ENCODE assay signal across 8 cellular contexts in the genomic region with DNA sequence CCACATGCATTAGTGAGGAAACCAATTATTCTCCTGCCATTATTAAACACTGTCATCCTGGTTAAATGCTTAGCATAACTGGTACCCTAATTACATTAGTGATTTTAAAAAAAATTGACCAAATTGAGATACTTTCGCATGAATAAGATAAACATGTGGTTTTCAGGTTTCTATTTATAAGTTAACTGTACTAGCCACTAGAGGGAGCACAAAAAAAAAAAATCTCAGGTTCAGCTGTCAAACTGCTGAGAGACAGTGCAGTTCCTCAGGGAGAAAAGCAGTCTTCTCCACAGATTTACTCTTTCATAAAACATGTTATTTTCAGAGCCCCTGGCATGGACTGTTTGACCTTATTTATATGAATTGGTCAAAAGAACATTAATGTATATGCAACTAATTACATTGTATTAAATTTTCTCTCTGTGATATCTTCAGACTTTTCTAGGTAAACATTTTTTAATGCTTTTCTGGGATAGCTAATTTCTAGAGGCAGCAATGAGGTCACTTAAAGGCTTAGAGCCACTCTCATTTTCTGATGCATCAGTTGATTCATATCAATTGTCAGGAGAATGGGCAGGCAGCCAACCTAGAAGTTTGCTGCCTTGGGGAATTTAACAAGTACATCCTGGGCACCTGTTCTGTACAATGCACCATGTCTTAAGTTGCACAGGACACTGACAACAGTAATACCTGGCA.
DNase-seq lines count a peak whose midpoint lies in the region; ATAC-seq, FAIRE-seq and TF ChIP-seq lines count a peak whose summit lies in the region.

No MANE protein-coding gene starts in this region.

- POLR2A ChIA-PET in GM12878 (lab: Charles Lee), result no interaction called here

- no TSS peak for BruUV-seq in GM12878 (replicated peaks; lab: Mats Ljungman, UMichigan)

- TF ChIP-seq CTCF in GM13976 (IDR thresholded peaks at IDR 0.05; ENCODE audit: borderline replicate concordance, control extremely low read depth, extremely low read depth, insufficient read depth, missing control alignments), result peak; percentile 17
- TF ChIP-seq CTCF in GM12878 (IDR thresholded peaks at IDR 0.05 in 2 of 3, conservative IDR thresholded peaks at IDR 0.05 in 1 of 3; ENCODE audit: control insufficient read depth in 2 of 3, extremely low read depth in 1 of 3, insufficient read depth in 1 of 3, low read depth in 3 of 3, low read length in 3 of 3), result peak; percentile 52 to 60 (median 56)
- peak; percentile 85 for TF ChIP-seq CTCF in type B pancreatic cell (conservative IDR thresholded peaks at IDR 0.05)

- peaks cover 12% of the 10 kb centered on the region for H3K36me3 Mint-ChIP-seq in type B pancreatic cell
- H3K36me3 Mint-ChIP-seq in activated T-helper 17 cell treated with anti-CD3 and anti-CD28 coated beads, Interleukin-2, amount 50 U/mL, for 72 hours (ENCODE audit: low read depth), result no peaks in the 10 kb centered on the region

- no peaks in the 10 kb centered on the region for H3K4me1 Mint-ChIP-seq in type B pancreatic cell (ENCODE audit: unreplicated experiment)
- no peaks in the 10 kb centered on the region for H3K4me1 Mint-ChIP-seq in activated T-helper 17 cell treated with anti-CD3 and anti-CD28 coated beads, Interleukin-2, amount 50 U/mL, for 72 hours

- H2AFZ ChIP-seq in GM12878 (ENCODE audit: control insufficient read depth, low read depth, low read length), result no peak overlapping the region

- TF ChIP-seq EP300 in GM12878 (IDR thresholded peaks at IDR 0.05; ENCODE audit: borderline replicate concordance in 1 of 2, control insufficient read depth in 1 of 2, low read depth in 2 of 2, low read length in 2 of 2), result no peak

- no peak overlapping the region for H3K4me3 ChIP-seq in GM12878

- no peak overlapping the region for H3K4me3 Mint-ChIP-seq in type B pancreatic cell
- no peak overlapping the region for H3K4me3 Mint-ChIP-seq in activated T-helper 17 cell treated with anti-CD3 and anti-CD28 coated beads, Interleukin-2, amount 50 U/mL, for 72 hours

- TF ChIP-seq RAD21 in GM12878 (IDR thresholded peaks at IDR 0.05; ENCODE audit: insufficient read depth, low read depth, low read length), result peak; percentile 37; the same call in 1 of the 2 replicates

- H3K9me3 ChIP-seq in GM12878 (replicated peaks; ENCODE audit: control insufficient read depth, insufficient read depth, low read length), result no peaks in the 10 kb centered on the region

- no peaks in the 10 kb centered on the region for H3K4me1 ChIP-seq in GM12878 (ENCODE audit: control insufficient read depth, insufficient read depth, low read length)

- H3K9me3 Mint-ChIP-seq in type B pancreatic cell, result no peaks in the 10 kb centered on the region
- H3K9me3 Mint-ChIP-seq in activated T-helper 17 cell treated with anti-CD3 and anti-CD28 coated beads, Interleukin-2, amount 50 U/mL, for 72 hours, result no peaks in the 10 kb centered on the region

- WGBS in GM12878 (ENCODE audit: insufficient coverage, insufficient replicate concordance, low lambda C conversion rate, missing lambda C conversion rate), result 0% methylated on average over 1 of the region's 1 CpG

- DNase-seq in ACHN (peak; percentile 55), GM13976 (ENCODE audit: low spot score) (peak; percentile 32), NCI-H345 (lab: John Stamatoyannopoulos, UW) (peak; percentile 14), GM12878 (ENCODE audit: low read depth, low spot score) (no peak), type B pancreatic cell (ENCODE audit: extremely low spot score, unreplicated experiment) (no peak)

- CTCF ChIA-PET in GM12878 (lab: Yijun Ruan, JAX), result interaction anchor here (0.7 to 3.0 kb wide), 8 partner anchors 12 to 1483 kb away, joined by 3 to 29 read pairs (median 4); no protein-coding TSS in a partner anchor

- no peak for FAIRE-seq in GM12878 (lab: Jason Lieb, UNC)
- FAIRE-seq in islet of Langerhans (lab: Jason Lieb, UNC), result peak; percentile 99

- no peaks in the 10 kb centered on the region for H3K27me3 Mint-ChIP-seq in type B pancreatic cell
- peaks cover 3% of the 10 kb centered on the region for H3K27me3 Mint-ChIP-seq in activated T-helper 17 cell treated with anti-CD3 and anti-CD28 coated beads, Interleukin-2, amount 50 U/mL, for 72 hours

- H3K36me3 ChIP-seq in GM12878 (ENCODE audit: control insufficient read depth in 2 of 2, insufficient read depth in 2 of 2, low read length in 1 of 2), result no peaks in the 10 kb centered on the region

- RAD21 ChIA-PET in GM12878 (lab: Charles Lee; ENCODE audit: unreplicated experiment), result interaction anchor here (1.6 kb wide), 1 partner anchor 221 kb away, joined by 9 read pairs; no protein-coding TSS in a partner anchor

- no peak overlapping the region for H3K9ac ChIP-seq in GM12878 (ENCODE audit: control insufficient read depth, insufficient read depth, low read length)

- no peaks in the 10 kb centered on the region for H3K27me3 ChIP-seq in GM12878 (replicated peaks in 1 of 2; ENCODE audit: control insufficient read depth in 2 of 2, insufficient read depth in 2 of 2, low read length in 1 of 2)

- in situ Hi-C loops in ACHN (cut with HindIII; ENCODE audit: low pct_ligation_motif_present, low pct_unique_long_range_greater_than_20kb, low sequenced_read_pairs), result no loop called here
- in situ Hi-C loops in GM13976 (cut with MboI; ENCODE audit: low sequenced_read_pairs, unreplicated experiment), result no loop called here
- in situ Hi-C loops in GM12878 (cut with MboI), result loop anchor here (10.0 kb wide), 1 partner anchor 224 kb away; no protein-coding TSS in a partner anchor

- peak; percentile 59 for ATAC-seq in HG02943 (IDR thresholded peaks at IDR 0.05; ENCODE audit: low read depth, unreplicated experiment)
- ATAC-seq in GM12878, result peak; percentile 74
- no peak for ATAC-seq in activated T-helper 17 cell treated with anti-CD3 and anti-CD28 coated beads, Interleukin-2, amount 50 U/mL, for 72 hours (replicated peaks)

- no peak overlapping the region for H3K4me2 ChIP-seq in GM12878 (ENCODE audit: control insufficient read depth, insufficient read depth)

- no peaks in the 10 kb centered on the region for H4K20me1 ChIP-seq in GM12878 (ENCODE audit: control insufficient read depth, insufficient read depth)

- no peaks in the 10 kb centered on the region for H3K79me2 ChIP-seq in GM12878 (ENCODE audit: control insufficient read depth, insufficient read depth, low read length)

- SMC1A ChIA-PET in GM12878 (lab: Charles Lee; ENCODE audit: uncharacterized antibody, unreplicated experiment), result interaction anchor here (0.9 to 1.2 kb wide), 3 partner anchors 17 to 221 kb away, joined by 3 to 9 read pairs (median 4); no protein-coding TSS in a partner anchor

- intact Hi-C loops in GM12878 (cut with micrococcal nuclease; ENCODE audit: unreplicated experiment), result loop anchor here (1.0 kb wide), 1 partner anchor 220 kb away; no protein-coding TSS in a partner anchor

- TF ChIP-seq POLR2A in GM12878 (IDR thresholded peaks at IDR 0.05; ENCODE audit: low read depth, low read length), result no peak

- no peak overlapping the region for H3K27ac Mint-ChIP-seq in type B pancreatic cell
- H3K27ac Mint-ChIP-seq in activated T-helper 17 cell treated with anti-CD3 and anti-CD28 coated beads, Interleukin-2, amount 50 U/mL, for 72 hours, result no peak overlapping the region

- H3K27ac ChIP-seq in GM12878 (ENCODE audit: control insufficient read depth, insufficient read depth), result no peak overlapping the region

TF ChIP-seq in GM12878, 131 proteins besides CTCF, POLR2A, EP300 and RAD21:
- peak; percentile 25; the same call in 1 of the 2 replicates for TF ChIP-seq RUNX3 (IDR thresholded peaks at IDR 0.05; ENCODE audit: low read length)
- TF ChIP-seq ZBED1 (IDR thresholded peaks at IDR 0.05; ENCODE audit: borderline replicate concordance), result no peak
- TF ChIP-seq SMC3 (IDR thresholded peaks at IDR 0.05; ENCODE audit: borderline replicate concordance, low read length), result peak; percentile 49; the same call in 1 of the 2 replicates

Comparison
In these comparisons a context has a peak if more than half of its experiments do, and no peak if none do; other contexts are left out.
1. DNase-seq: peak in ACHN (single experiment), GM13976 (single experiment) and NCI-H345 (single experiment); none in GM12878 (single experiment) and type B pancreatic cell (single experiment).
2. CTCF ChIP-seq: peak in every context shown above with its lines; median percentile 85 in type B pancreatic cell; 56 in GM12878; 17 in GM13976.